Comparison of ENCODE assay signal across 21 cellular contexts in genomic region chr22:45600791-45601730, GRCh38.
DNase-seq lines count a peak whose midpoint lies in the region; ATAC-seq and TF ChIP-seq lines count a peak whose summit lies in the region.
"Had no signal": no experiment of that assay in that cellular context is flagged by ENCODE, and none has a peak within 500 bp of the region (broad histone marks: within the 10 kb centered on the region; RNA-seq: fewer than 3 reads in every experiment).

No MANE protein-coding gene starts in this region.

- ATAC-seq in GM21381 (IDR thresholded peaks at IDR 0.05; ENCODE audit: unreplicated experiment) (no peak), GM21447 (IDR thresholded peaks at IDR 0.05; ENCODE audit: unreplicated experiment) (no peak)
- ATAC-seq: stimulated activated effector memory CD8-positive, alpha-beta T cell treated with anti-CD3 and anti-CD28 coated beads, Interleukin-12 subunit alpha, Interleukin-12 subunit beta, amount 100 ng/mL, for 72 hours had no signal

- peaks cover 3% of the 10 kb centered on the region for H3K9me3 ChIP-seq in AG04450 (ENCODE audit: control insufficient read depth, insufficient read depth, low read length)
- H3K9me3 ChIP-seq: colonic mucosa, mucosa of descending colon, tibial nerve had no signal

- TF ChIP-seq CTCF in AG04450 (IDR thresholded peaks at IDR 0.05; ENCODE audit: low read depth, low read length): no peak
- no peak for TF ChIP-seq CTCF in choroid plexus epithelial cell (conservative IDR thresholded peaks at IDR 0.05; ENCODE audit: low read depth, low read length)
- TF ChIP-seq CTCF in mesothelial cell of epicardium (IDR thresholded peaks at IDR 0.05; ENCODE audit: unreplicated experiment): no peak

- H3K4me3 ChIP-seq in AG04450 (ENCODE audit: low read depth, low read length) (no peak overlapping the region), choroid plexus epithelial cell (ENCODE audit: low read depth, low read length) (no peak overlapping the region)
- H3K4me3 ChIP-seq: colonic mucosa, GM23338, mucosa of descending colon, skin epidermis, tibial nerve had no signal

- H3K27me3 ChIP-seq in AG04450 (ENCODE audit: control insufficient read depth, insufficient read depth, low read length): no peaks in the 10 kb centered on the region
- H3K27me3 ChIP-seq: colonic mucosa, tibial nerve had no signal

- no peaks in the 10 kb centered on the region for H3K27me3 Mint-ChIP-seq in mesothelial cell of epicardium (ENCODE audit: low read depth)

- H3K27ac ChIP-seq in AG04450 (ENCODE audit: low read depth, low read length): no peak overlapping the region
- H3K27ac ChIP-seq: colonic mucosa, tibial nerve had no signal

- no peaks in the 10 kb centered on the region for H3K9me3 Mint-ChIP-seq in mesothelial cell of epicardium
- H3K9me3 Mint-ChIP-seq: activated CD4-positive, alpha-beta memory T cell treated with anti-CD3 and anti-CD28 coated beads, Interleukin-2, amount 10 ng/mL, durations not matched to agents 7 days and 5 days; activated T-helper 1 cell treated with anti-CD3 and anti-CD28 coated beads, Interleukin-12 subunit alpha, Interleukin-12 subunit beta, Interleukin-2, Interleukin-4 antibody, amounts not matched to agents 30 ng/mL and 10 ng/mL and 1 ng/mL, durations not matched to agents 14 hours and 24 hours and 36 hours; GM23338; stimulated activated effector memory CD8-positive, alpha-beta T cell treated with anti-CD3 and anti-CD28 coated beads, Interleukin-12 subunit alpha, Interleukin-12 subunit beta, amount 100 ng/mL, for 72 hours had no signal

- no peak overlapping the region for H3K4me3 Mint-ChIP-seq in mesothelial cell of epicardium
- H3K4me3 Mint-ChIP-seq: activated CD4-positive, alpha-beta memory T cell treated with anti-CD3 and anti-CD28 coated beads, Interleukin-2, amount 10 ng/mL, durations not matched to agents 7 days and 5 days; activated T-helper 1 cell treated with anti-CD3 and anti-CD28 coated beads, Interleukin-12 subunit alpha, Interleukin-12 subunit beta, Interleukin-2, Interleukin-4 antibody, amounts not matched to agents 30 ng/mL and 10 ng/mL and 1 ng/mL, durations not matched to agents 14 hours and 24 hours and 36 hours; GM23338; stimulated activated effector memory CD8-positive, alpha-beta T cell treated with anti-CD3 and anti-CD28 coated beads, Interleukin-12 subunit alpha, Interleukin-12 subunit beta, amount 100 ng/mL, for 72 hours had no signal

- DNase-seq in AG04450 (ENCODE audit: low read depth, low spot score) (peak; percentile 42), NCI-H2171 (lab: John Stamatoyannopoulos, UW) (peak; percentile 7), choroid plexus epithelial cell (ENCODE audit: low read depth) (peak; percentile 49), mesothelial cell of epicardium (ENCODE audit: low spot score in 2 of 2, unreplicated experiment in 2 of 2) (no peak), T-helper 2 cell (no peak)
- DNase-seq in effector CD8-positive, alpha-beta T cell (lab: John Stamatoyannopoulos, UW): no peak
- DNase-seq: activated CD4-positive, alpha-beta memory T cell treated with anti-CD3 and anti-CD28 coated beads, Interleukin-2, amount 10 ng/mL, durations not matched to agents 7 days and 5 days; amniotic stem cell; colonic mucosa; DMS153; NCI-H187 treated with DMSO at 0.1 percent for 48 hours; NCI-H524 treated with DMSO at 0.1 percent for 48 hours; occipital lobe had no signal

- CTCF ChIA-PET in AG04450 (lab: Charles Lee): no interaction called here

- POLR2A ChIA-PET in AG04450 (lab: Yijun Ruan, JAX): no interaction called here

- H3K4me1 Mint-ChIP-seq in mesothelial cell of epicardium: peaks cover 60% of the 10 kb centered on the region
- H3K4me1 Mint-ChIP-seq: activated CD4-positive, alpha-beta memory T cell treated with anti-CD3 and anti-CD28 coated beads, Interleukin-2, amount 10 ng/mL, durations not matched to agents 7 days and 5 days had no signal

- peaks cover 1% of the 10 kb centered on the region for H3K36me3 Mint-ChIP-seq in mesothelial cell of epicardium
- H3K36me3 Mint-ChIP-seq: stimulated activated effector memory CD8-positive, alpha-beta T cell treated with anti-CD3 and anti-CD28 coated beads, Interleukin-12 subunit alpha, Interleukin-12 subunit beta, amount 100 ng/mL, for 72 hours had no signal

- peak overlapping the region; percentile 73 for H3K27ac Mint-ChIP-seq in mesothelial cell of epicardium
- H3K27ac Mint-ChIP-seq: activated CD4-positive, alpha-beta memory T cell treated with anti-CD3 and anti-CD28 coated beads, Interleukin-2, amount 10 ng/mL, durations not matched to agents 7 days and 5 days; activated T-helper 1 cell treated with anti-CD3 and anti-CD28 coated beads, Interleukin-12 subunit alpha, Interleukin-12 subunit beta, Interleukin-2, Interleukin-4 antibody, amounts not matched to agents 30 ng/mL and 10 ng/mL and 1 ng/mL, durations not matched to agents 14 hours and 24 hours and 36 hours; GM23338; stimulated activated effector memory CD8-positive, alpha-beta T cell treated with anti-CD3 and anti-CD28 coated beads, Interleukin-12 subunit alpha, Interleukin-12 subunit beta, amount 100 ng/mL, for 72 hours had no signal

Comparison
In these comparisons a context has a peak if more than half of its experiments do, and no peak if none do; other contexts are left out.
1. DNase-seq: peak in AG04450 (single experiment), NCI-H2171 (single experiment) and choroid plexus epithelial cell (single experiment); none in mesothelial cell of epicardium (0 of 2), T-helper 2 cell (0 of 5) and effector CD8-positive, alpha-beta T cell (single experiment).